Comparison of ENCODE assay signal across 8 cellular contexts in the genomic region with DNA sequence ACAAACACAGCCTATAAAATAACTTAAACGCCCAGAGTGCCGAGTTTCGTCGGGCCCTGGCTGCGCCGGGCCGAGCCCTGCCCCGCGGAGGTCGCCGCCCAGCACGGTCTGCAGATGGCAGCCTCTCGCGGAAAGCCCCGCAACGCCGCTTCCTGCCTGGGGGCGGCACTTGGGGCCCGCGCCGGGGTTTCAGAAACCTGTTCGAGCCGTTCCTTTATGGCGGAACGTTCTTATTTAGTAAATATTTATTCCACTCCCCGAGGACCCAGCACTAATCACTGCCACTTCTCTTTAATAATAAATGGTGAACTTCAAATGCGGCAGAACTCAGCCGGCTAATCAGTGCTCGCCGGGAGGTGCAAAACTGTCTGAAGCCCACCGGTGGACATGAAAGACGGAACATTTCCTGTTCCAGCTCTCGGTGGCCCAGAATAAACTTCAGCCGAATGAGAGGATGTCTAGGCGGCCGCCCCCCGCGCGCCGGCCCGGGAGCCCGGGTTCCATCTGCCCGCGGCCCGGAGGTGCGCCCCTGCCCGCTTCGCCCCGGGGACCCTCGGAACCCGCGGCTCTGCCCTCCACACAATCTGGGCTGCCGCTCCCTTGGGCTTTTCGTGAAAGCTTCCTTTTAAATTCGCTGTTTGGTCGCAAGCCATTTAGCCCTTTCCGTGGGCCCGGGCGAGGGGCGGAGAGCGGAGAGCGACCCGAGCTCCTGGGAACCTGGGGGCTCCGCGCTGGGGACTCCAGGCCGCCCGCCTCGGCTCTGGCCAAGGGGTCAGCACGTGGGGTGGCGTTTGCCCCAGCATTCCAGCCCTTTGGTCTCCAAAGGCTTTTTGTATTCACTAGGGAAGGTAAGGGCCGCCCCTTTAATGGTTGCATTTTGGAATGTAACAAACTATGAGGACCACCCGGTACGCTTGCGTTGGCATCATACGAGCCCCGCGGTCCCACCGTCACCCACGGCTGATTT.
DNase-seq lines count a peak whose midpoint lies in the region; ATAC-seq, FAIRE-seq and TF ChIP-seq lines count a peak whose summit lies in the region.

No MANE protein-coding gene starts in this region.

- WGBS in pancreas, 2 donors = 2% methylated on average over 71 to 79 of the region's 79 CpGs

- TF ChIP-seq POLR2A in vagina (IDR thresholded peaks at IDR 0.05) = no peak

- H3K4me1 ChIP-seq in CD8-positive, alpha-beta memory T cell (ENCODE audit: insufficient read depth, low read length) = peaks cover 12% of the 10 kb centered on the region
- peaks cover 0 to 9% (median 4%) of the 10 kb centered on the region in 3 donors for H3K4me1 ChIP-seq in pancreas
- H3K4me1 ChIP-seq in vagina = peaks cover 16% of the 10 kb centered on the region

- peaks cover 4% of the 10 kb centered on the region for H3K27me3 ChIP-seq in CD8-positive, alpha-beta memory T cell (ENCODE audit: insufficient read depth, low read length, poor library complexity, severe bottlenecking)
- H3K27me3 ChIP-seq in pancreas (peaks cover 0 to 25% (median 6%) of the 10 kb centered on the region in 4 donors), vagina (no peaks in the 10 kb centered on the region)

- peaks cover 12 to 39% of the 10 kb centered on the region in 2 donors for H3K27me3 Mint-ChIP-seq in CD8-positive, alpha-beta memory T cell

- H3K4me3 Mint-ChIP-seq in CD8-positive, alpha-beta memory T cell = peak overlapping the region; percentile 65 to 86 (median 80)

- H3K9me3 Mint-ChIP-seq in CD8-positive, alpha-beta memory T cell = no peaks in the 10 kb centered on the region

- H3K9me3 ChIP-seq in CD8-positive, alpha-beta memory T cell (ENCODE audit: low read length) = no peaks in the 10 kb centered on the region
- no peaks in the 10 kb centered on the region for H3K9me3 ChIP-seq in pancreas
- no peaks in the 10 kb centered on the region for H3K9me3 ChIP-seq in vagina

- peak overlapping the region; percentile 44 for H3K4me3 ChIP-seq in CD8-positive, alpha-beta memory T cell (ENCODE audit: low read length)
- peak overlapping the region; percentile 16 to 60 (median 34) for H3K4me3 ChIP-seq in pancreas
- peak overlapping the region; percentile 55 to 61 for H3K4me3 ChIP-seq in vagina

- no peak for FAIRE-seq in pancreas (lab: Jason Lieb, UNC)

- H3K27ac ChIP-seq in CD8-positive, alpha-beta memory T cell (ENCODE audit: low read depth, low read length) = no peak overlapping the region
- H3K27ac ChIP-seq in pancreas (no peak overlapping the region), vagina (no peak overlapping the region)

- no peaks in the 10 kb centered on the region for H3K36me3 ChIP-seq in CD8-positive, alpha-beta memory T cell (ENCODE audit: insufficient read depth, low read length)
- no peaks in the 10 kb centered on the region for H3K36me3 ChIP-seq in pancreas
- H3K36me3 ChIP-seq in vagina = no peaks in the 10 kb centered on the region

- DNase-seq in CD8-positive, alpha-beta memory T cell = peak; percentile 29 to 70 (median 44)
- DNase-seq in RKO (ENCODE audit: low spot score) (peak; percentile 50), Right ventricle myocardium inferior (ENCODE audit: missing footprints) (no peak), pancreas (peak; percentile 15 to 80 (median 32)), vagina (ENCODE audit: extremely low spot score in 2 of 2) (no peak)
- DNase-seq in activated naive CD4-positive, alpha-beta T cell treated with Interleukin-2 at 50 U/mL for 16 hours = peak; percentile 61

- TF ChIP-seq CTCF in pancreas (IDR thresholded peaks at IDR 0.05) (no peak), vagina (IDR thresholded peaks at IDR 0.05) (no peak)

- CTCF ChIA-PET in CD8-positive, alpha-beta memory T cell (lab: Charles Lee) = interaction anchor here (0.6 to 2.6 kb wide), 6 partner anchors 10 to 1356 kb away, joined by 3 to 8 read pairs (median 4); no protein-coding TSS in a partner anchor

- intact Hi-C loops in Right ventricle myocardium inferior (cut with DNase I) = loop anchor here (2.0 to 5.0 kb wide), 2 partner anchors 974 to 1470 kb away; no protein-coding TSS in a partner anchor
- intact Hi-C loops in pancreas (cut with DNase I) = loop anchor here in 2 of 3 donors (5.0 to 10.0 kb wide), 2 partner anchors 975 to 978 kb away; no protein-coding TSS in a partner anchor
- intact Hi-C loops in vagina (cut with DNase I) = loop anchor here (5.0 kb wide), 1 partner anchor 970 kb away; the partner anchor contains the start of gene SOX2

- peak overlapping the region in 1 of 8 donors; percentile 69 for H3K27ac Mint-ChIP-seq in CD8-positive, alpha-beta memory T cell

- no peaks in the 10 kb centered on the region for H3K36me3 Mint-ChIP-seq in CD8-positive, alpha-beta memory T cell

- peak; percentile 85 for ATAC-seq in GM19351 (IDR thresholded peaks at IDR 0.05; ENCODE audit: unreplicated experiment)
- ATAC-seq in HG03457 (IDR thresholded peaks at IDR 0.05; ENCODE audit: unreplicated experiment) = peak; percentile 96
- peak; percentile 76 for ATAC-seq in Right ventricle myocardium inferior
- ATAC-seq in pancreas = peak; percentile 38 to 83 (median 76)

- peaks cover 9 to 11% (median 10%) of the 10 kb centered on the region in 3 donors for H3K4me1 Mint-ChIP-seq in CD8-positive, alpha-beta memory T cell

- POLR2A ChIA-PET in CD8-positive, alpha-beta memory T cell (lab: Charles Lee) = no interaction called here

Comparison
In these comparisons a context has a peak if more than half of its experiments do, and no peak if none do; other contexts are left out.
1. DNase-seq: peak in CD8-positive, alpha-beta memory T cell (5 of 5), RKO (single experiment), activated naive CD4-positive, alpha-beta T cell treated with Interleukin-2 at 50 U/mL for 16 hours (single experiment) and pancreas (6 of 6); none in Right ventricle myocardium inferior (single experiment) and vagina (0 of 2).
2. Peak in every context shown above with its lines, with median percentiles within 50 percentile points of each other: H3K4me3 ChIP-seq and ATAC-seq.